Comparison of ENCODE assay signal across 12 cellular contexts in the genomic region with DNA sequence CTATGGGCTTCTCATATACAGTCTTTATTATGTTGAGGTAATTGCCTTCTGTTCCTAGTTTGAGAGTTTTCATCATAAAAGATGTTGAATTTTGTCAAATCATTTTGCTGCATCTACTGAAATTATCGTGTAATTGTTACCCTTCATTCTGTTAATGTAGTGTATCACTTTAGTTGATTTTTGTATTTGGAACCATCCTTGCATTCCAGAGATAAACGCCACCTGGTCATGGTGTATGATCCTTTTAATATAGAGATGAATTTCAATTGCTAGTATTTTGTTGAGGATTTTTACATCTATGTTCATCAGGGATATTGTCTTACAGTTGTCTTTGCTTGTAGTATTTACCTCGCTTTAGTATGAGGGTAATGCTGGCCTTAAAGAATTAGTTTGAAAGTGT. TPM values are rescaled to one million over a fixed set of nuclear protein-coding genes. Genes with fewer than 3 reads are reported as not detected.
"Had no signal": no experiment of that assay in that cellular context is flagged by ENCODE, and none has a peak within 500 bp of the region (broad histone marks: within the 10 kb centered on the region; RNA-seq: fewer than 3 reads in every experiment).

No MANE protein-coding gene starts in this region.

- H3K9ac ChIP-seq: GM23248 had no signal

- H2AFZ ChIP-seq: GM23248, GM23338 had no signal

- FAIRE-seq: H1, H54 had no signal

- H3K4me3 ChIP-seq: GM23248, GM23338, HAP-1 had no signal

- H3K27ac ChIP-seq: GM23248 had no signal

- H3K4me2 ChIP-seq: GM23338 had no signal

- H3K9me3 ChIP-seq: HAP-1 had no signal

- ATAC-seq: GM23338, HCT116 had no signal

- H3K36me3 ChIP-seq: HAP-1 had no signal

- H3K4me1 ChIP-seq: HAP-1 had no signal

- DNase-seq: GM23248, GOT3, H7, H9, HCEC 1CT, HFFc6 had no signal

RNA-seq across cellular contexts. Expression of gene MEIKIN, which starts 19.3 kb away (rescaled TPM):
- total RNA-seq: GM23248, GM23338, H1, H4, H7, H9, HFFc6 had no signal
- polyA plus RNA-seq: GM23248, GM23338, H1 had no signal
